ENCODE assay signal across 8 cellular contexts in genomic region chr7:45978010-45978681, GRCh38. TPM values are rescaled to one million over a fixed set of nuclear protein-coding genes. Genes with fewer than 3 reads are reported as not detected.
A peak's percentile ranks its signal among the peaks of the same experiment; 100 is the strongest.
DNase-seq lines count a peak whose midpoint lies in the region; ATAC-seq and TF ChIP-seq lines count a peak whose summit lies in the region.

No MANE protein-coding gene starts in this region.

- DNase-seq in DMS 273 (lab: John Stamatoyannopoulos, UW; ENCODE audit: unreplicated experiment) = peak; percentile 52
- DNase-seq in DMS 273 treated with DMSO at 0.1 percent for 48 hours (lab: John Stamatoyannopoulos, UW) = no peak
- peak; percentile 35 to 71 (median 52) for DNase-seq in body of pancreas
- peak; percentile 100 for DNase-seq in kidney tubule cell (ENCODE audit: low spot score)
- DNase-seq in tibial artery = peak in 1 of 2 donors; percentile 76
- no peak for DNase-seq in KG1 (lab: John Stamatoyannopoulos, UW)

- H3K4me1 ChIP-seq in body of pancreas (peaks cover 18% of the 10 kb centered on the region), tibial artery (peaks cover 0 to 64% (median 40%) of the 10 kb centered on the region in 4 donors)

- TF ChIP-seq RAD21 in Ishikawa (IDR thresholded peaks at IDR 0.05; ENCODE audit: low read depth) = peak; percentile 27; the same call in 1 of the 2 replicates

- 13 to 14% methylated on average over 11 of the region's 11 CpGs for WGBS in body of pancreas, 2 donors

- no peaks in the 10 kb centered on the region for H3K9me3 ChIP-seq in body of pancreas
- no peaks in the 10 kb centered on the region for H3K9me3 ChIP-seq in tibial artery

- H3K36me3 ChIP-seq in body of pancreas (replicated peaks in 1 of 2; ENCODE audit: insufficient read depth in 1 of 2, low read depth in 2 of 2) = no peaks in the 10 kb centered on the region
- no peaks in the 10 kb centered on the region for H3K36me3 ChIP-seq in tibial artery

- TF ChIP-seq POLR2A in body of pancreas (IDR thresholded peaks at IDR 0.05) = peak in 1 of 3 donors; percentile 25

- intact Hi-C loops in body of pancreas (cut with DNase I) = no loop called here
- intact Hi-C loops in tibial artery (cut with DNase I; ENCODE audit: low total_unique reads) = no loop called here

- H3K4me3 ChIP-seq in body of pancreas (no peak overlapping the region), tibial artery (peak overlapping the region; percentile 9 to 10)

- ATAC-seq in body of pancreas (peak; percentile 84), HG03457 (IDR thresholded peaks at IDR 0.05; ENCODE audit: unreplicated experiment) (no peak)

- peak; percentile 90 for TF ChIP-seq EP300 in Ishikawa (IDR thresholded peaks at IDR 0.05; ENCODE audit: borderline replicate concordance)

- H3K27me3 ChIP-seq in body of pancreas (no peaks in the 10 kb centered on the region), tibial artery (no peaks in the 10 kb centered on the region)

- TF ChIP-seq CTCF in body of pancreas (IDR thresholded peaks at IDR 0.05) (no peak), tibial artery (IDR thresholded peaks at IDR 0.05) (no peak)

- H3K27ac ChIP-seq in body of pancreas = peak overlapping the region in 3 of 4 donors; percentile 5 to 56 (median 49)
- H3K27ac ChIP-seq in tibial artery = peak overlapping the region; percentile 55 to 85

TF ChIP-seq in Ishikawa, 13 proteins besides CTCF, POLR2A, EP300 and RAD21:
- no peak for TF ChIP-seq REST (IDR thresholded peaks at IDR 0.05; ENCODE audit: low read depth)
- TF ChIP-seq EGR1 (IDR thresholded peaks at IDR 0.05) = peak; percentile 94
- TF ChIP-seq NFIC (IDR thresholded peaks at IDR 0.05) = peak; percentile 84
- no peak for TF ChIP-seq YY1 (IDR thresholded peaks at IDR 0.05; ENCODE audit: low read depth)
- peak; percentile 90 for TF ChIP-seq TCF12 (IDR thresholded peaks at IDR 0.05; ENCODE audit: low read depth)
- peak; percentile 51 for TF ChIP-seq CEBPB (IDR thresholded peaks at IDR 0.05)
- TF ChIP-seq CREB1 (IDR thresholded peaks at IDR 0.05; ENCODE audit: low read depth) = no peak
- TF ChIP-seq MAX (IDR thresholded peaks at IDR 0.05) = 0 out of 2 replicates have a peak, but pooled peaks have one; percentile 34
- TF ChIP-seq ZBTB7A (IDR thresholded peaks at IDR 0.05; ENCODE audit: low read depth) = no peak
- 0 out of 2 replicates have a peak, but pooled peaks have one; percentile 32 for TF ChIP-seq USF1 (IDR thresholded peaks at IDR 0.05)
- peak; percentile 90 for TF ChIP-seq TEAD4 (IDR thresholded peaks at IDR 0.05)

RNA-seq across cellular contexts. Expression of gene IGFBP3, which starts 57.1 kb away (rescaled TPM):
- 100 to 1,000 TPM; 100 to 405 TPM for total RNA-seq in body of pancreas

Comparison
In these comparisons a context has a peak if more than half of its experiments do, and no peak if none do; other contexts are left out.
1. DNase-seq: peak in DMS 273 (single experiment), body of pancreas (4 of 4) and kidney tubule cell (single experiment); none in DMS 273 treated with DMSO at 0.1 percent for 48 hours (single experiment) and KG1 (single experiment).
2. H3K4me3 ChIP-seq: peak in tibial artery (2 of 2); none in body of pancreas (0 of 2).